ENCODE assay signal across 11 cellular contexts in the genomic region with DNA sequence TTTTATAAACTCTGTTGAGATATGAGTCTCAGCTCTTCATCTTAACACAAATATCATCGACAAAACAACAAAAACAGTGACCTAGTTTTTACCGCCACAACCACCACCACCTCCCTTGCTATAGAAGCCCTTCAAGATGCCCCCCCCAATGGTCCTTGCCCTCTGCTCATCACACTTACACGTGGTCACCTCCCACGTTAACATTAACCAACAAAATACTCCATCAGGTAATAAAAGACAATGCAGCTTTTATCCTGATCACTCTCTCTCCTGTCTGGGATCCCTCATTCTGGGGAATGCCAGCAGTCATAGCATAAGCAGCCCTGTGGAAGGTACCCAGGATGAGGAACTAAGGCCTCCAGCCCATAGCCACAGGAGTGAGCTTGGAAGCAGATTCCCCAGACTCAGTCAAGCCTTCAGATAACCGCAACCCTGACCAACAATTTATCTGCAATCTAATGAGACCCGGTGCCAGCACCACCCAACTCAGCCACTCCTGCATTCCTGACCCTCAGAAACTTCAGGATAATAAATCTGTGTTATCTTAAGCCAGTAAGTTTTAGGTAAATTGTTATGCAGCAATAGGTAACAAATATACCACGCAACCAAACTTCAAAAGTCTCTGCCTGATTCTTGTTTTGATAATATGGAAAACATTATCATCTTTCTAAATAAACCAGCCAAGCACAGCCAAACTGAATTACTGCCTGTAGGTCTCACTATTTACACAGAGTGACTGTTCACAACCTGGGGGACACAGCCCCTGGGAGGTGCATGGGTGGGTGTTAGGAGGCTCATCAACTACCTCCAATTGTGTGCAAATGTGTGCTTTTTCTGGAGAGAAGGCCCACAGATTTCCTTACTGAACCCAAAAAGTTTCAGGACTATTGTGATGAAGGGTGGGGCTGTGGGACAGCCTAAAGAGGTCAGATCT. TPM values are rescaled to one million over a fixed set of nuclear protein-coding genes. Genes with fewer than 3 reads are reported as not detected.
DNase-seq lines count a peak whose midpoint lies in the region; ATAC-seq, FAIRE-seq and TF ChIP-seq lines count a peak whose summit lies in the region.
"Had no signal": no experiment of that assay in that cellular context is flagged by ENCODE, and none has a peak within 500 bp of the region (broad histone marks: within the 10 kb centered on the region; RNA-seq: fewer than 3 reads in every experiment).

No MANE protein-coding gene starts in this region.

- CTCF ChIA-PET in K562 (lab: Yijun Ruan, JAX; ENCODE audit: low intra/inter-chr PET ratio): no interaction called here

- no peaks in the 10 kb centered on the region for H3K36me3 Mint-ChIP-seq in natural killer cell

- H4K20me1 ChIP-seq in Loucy (ENCODE audit: insufficient read depth, low read length, poor library complexity, severe bottlenecking) (no peaks in the 10 kb centered on the region), K562 (replicated peaks; ENCODE audit: control insufficient read depth, insufficient read depth, low read length) (no peaks in the 10 kb centered on the region)

- FAIRE-seq in K562 (lab: Jason Lieb, UNC): no peak
- FAIRE-seq: D721Med had no signal

- ATAC-seq in K562: no peak
- ATAC-seq in natural killer cell: peak; percentile 71 to 87 (median 73)
- no peak for ATAC-seq in GM21576 (IDR thresholded peaks at IDR 0.05; ENCODE audit: unreplicated experiment)
- ATAC-seq in HG02610 (IDR thresholded peaks at IDR 0.05; ENCODE audit: unreplicated experiment): no peak

- H3K9ac ChIP-seq in Loucy (ENCODE audit: low read depth, low read length, poor library complexity, severe bottlenecking): no peak overlapping the region
- H3K9ac ChIP-seq in K562 (ENCODE audit: insufficient read depth in 1 of 2, low read depth in 2 of 2, low read length in 2 of 2): peak overlapping the region in 1 of 2 experiments; percentile 67; a peak in 1 of 4 replicates

- TF ChIP-seq CTCF in Loucy (conservative IDR thresholded peaks at IDR 0.05; ENCODE audit: low read length): no peak
- TF ChIP-seq CTCF in K562 (IDR thresholded peaks at IDR 0.05 in 2 of 3, conservative IDR thresholded peaks at IDR 0.05 in 1 of 3; ENCODE audit: insufficient read depth in 2 of 3, low read depth in 1 of 3, low read length in 3 of 3): no peak
- TF ChIP-seq CTCF in natural killer cell (IDR thresholded peaks at IDR 0.05): no peak

- H3K9me3 ChIP-seq in Loucy (ENCODE audit: insufficient read depth, low read depth, low read length) (no peaks in the 10 kb centered on the region), K562 (replicated peaks; ENCODE audit: control insufficient read depth, insufficient read depth, low read depth, low read length) (no peaks in the 10 kb centered on the region)

- no peak for TF ChIP-seq POLR2A in K562 (conservative IDR thresholded peaks at IDR 0.05)

- H3K9me1 ChIP-seq in K562 (ENCODE audit: control insufficient read depth, insufficient read depth, low read length): no peaks in the 10 kb centered on the region

- H3K4me3 ChIP-seq in ACC112 (ENCODE audit: low read depth, low read length): peak overlapping the region; percentile 41; the same call in 1 of the 2 replicates
- H3K4me3 ChIP-seq in Loucy (ENCODE audit: low read length, poor library complexity, severe bottlenecking): no peak overlapping the region
- H3K4me3 ChIP-seq in K562: no peak overlapping the region

- no peaks in the 10 kb centered on the region for H3K9me3 Mint-ChIP-seq in natural killer cell

- in situ Hi-C loops in K562 (cut with MboI): no loop called here

- no peaks in the 10 kb centered on the region for H3K27me3 Mint-ChIP-seq in natural killer cell (ENCODE audit: low read depth in 2 of 2)

- H3K4me1 Mint-ChIP-seq in natural killer cell: peaks cover 69 to 71% of the 10 kb centered on the region in 2 donors

- no peak for TF ChIP-seq RAD21 in K562 (CRISPR knock-in tag; conservative IDR thresholded peaks at IDR 0.05 in 1 of 2, IDR thresholded peaks at IDR 0.05 in 1 of 2)

- H3K79me2 ChIP-seq in ACC112 (ENCODE audit: control insufficient read depth, insufficient read depth, low read length, unreplicated experiment) (peaks cover 7% of the 10 kb centered on the region), Loucy (ENCODE audit: insufficient read depth, low read length) (peaks cover 65% of the 10 kb centered on the region), K562 (ENCODE audit: control insufficient read depth, insufficient read depth, low read length) (no peaks in the 10 kb centered on the region)

- DNase-seq in K562 (ENCODE audit: extremely low read depth in 1 of 4, low spot score in 3 of 4) (no peak), natural killer cell (peak; percentile 45), NCI-H446 treated with DMSO at 0.1 percent for 48 hours (lab: John Stamatoyannopoulos, UW) (no peak), NCI-H510A treated with DMSO at 0.1 percent for 48 hours (lab: John Stamatoyannopoulos, UW) (no peak)
- DNase-seq: NCI-H1092 treated with DMSO at 0.1 percent for 48 hours, retina had no signal

- 56% methylated on average over 7 of the region's 7 CpGs for WGBS in K562 (ENCODE audit: insufficient coverage, low coverage, missing lambda C conversion rate)

- H3K4me1 ChIP-seq in ACC112 (ENCODE audit: control insufficient read depth, insufficient read depth, low read length, unreplicated experiment) (peaks cover 43% of the 10 kb centered on the region), Loucy (ENCODE audit: insufficient read depth, low read length, poor library complexity, severe bottlenecking) (peaks cover 18% of the 10 kb centered on the region), K562 (replicated peaks in 1 of 2; ENCODE audit: control insufficient read depth in 2 of 2, insufficient read depth in 2 of 2, low read length in 2 of 2) (peaks cover 29 to 40% of the 10 kb centered on the region in 2 experiments)

- H3K27ac ChIP-seq in ACC112 (ENCODE audit: low read depth, low read length): peak overlapping the region; percentile 81
- H3K27ac ChIP-seq in K562 (ENCODE audit: extremely low read depth, low read depth, low read length): peak overlapping the region; percentile 53

- H3K27me3 ChIP-seq in ACC112 (ENCODE audit: insufficient read depth, low read length): no peaks in the 10 kb centered on the region
- H3K27me3 ChIP-seq in Loucy (ENCODE audit: insufficient read depth, low read length, poor library complexity, severe bottlenecking): no peaks in the 10 kb centered on the region
- no peaks in the 10 kb centered on the region for H3K27me3 ChIP-seq in K562 (ENCODE audit: control insufficient read depth in 2 of 2, insufficient read depth in 2 of 2, low read length in 2 of 2)

- peak overlapping the region; percentile 93 to 96 for H3K27ac Mint-ChIP-seq in natural killer cell

- no peaks in the 10 kb centered on the region for H3K9me2 ChIP-seq in Loucy (replicated peaks; ENCODE audit: low read depth, low read length)

- intact Hi-C loops in K562 (cut with micrococcal nuclease): no loop called here
- intact Hi-C loops in natural killer cell (cut with micrococcal nuclease): no loop called here

- H3K4me3 Mint-ChIP-seq in natural killer cell: peak overlapping the region; percentile 84

- H3K36me3 ChIP-seq in ACC112 (ENCODE audit: insufficient read depth, low read length) (no peaks in the 10 kb centered on the region), Loucy (ENCODE audit: insufficient read depth, low read length) (peaks cover 13% of the 10 kb centered on the region; the same call in 1 of the 2 replicates), K562 (ENCODE audit: control insufficient read depth, insufficient read depth, low read length) (no peaks in the 10 kb centered on the region)

- no peak for TF ChIP-seq EP300 in K562 (IDR thresholded peaks at IDR 0.05; ENCODE audit: low read length)

- no peaks in the 10 kb centered on the region for H3F3A ChIP-seq in Loucy (ENCODE audit: low read depth)

- H3K4me2 ChIP-seq in Loucy (ENCODE audit: low read depth, low read length, poor library complexity, severe bottlenecking): peak overlapping the region; percentile 44
- H3K4me2 ChIP-seq in K562 (ENCODE audit: insufficient read depth, low read length): peak overlapping the region; percentile 53

- no TSS peak for BruUV-seq in K562 (replicated peaks; lab: Mats Ljungman, UMichigan)

- POLR2A ChIA-PET in K562 (lab: Yijun Ruan, JAX): interaction anchor here (2.0 kb wide), 1 partner anchor 10 kb away, joined by 4 read pairs; no protein-coding TSS in a partner anchor

- H2AFZ ChIP-seq in ACC112 (ENCODE audit: low read length, unreplicated experiment) (no peak overlapping the region), Loucy (ENCODE audit: low read length) (no peak overlapping the region), K562 (ENCODE audit: low read depth, low read length) (peak overlapping the region; percentile 58)

TF ChIP-seq in K562, 482 proteins besides CTCF, POLR2A, EP300 and RAD21:
- TF ChIP-seq, protein P1, sequence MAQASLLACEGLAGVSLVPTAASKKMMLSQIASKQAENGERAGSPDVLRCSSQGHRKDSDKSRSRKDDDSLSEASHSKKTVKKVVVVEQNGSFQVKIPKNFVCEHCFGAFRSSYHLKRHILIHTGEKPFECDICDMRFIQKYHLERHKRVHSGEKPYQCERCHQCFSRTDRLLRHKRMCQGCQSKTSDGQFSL (CRISPR knock-in tag; IDR thresholded peaks at IDR 0.05): peak; percentile 25; the same call in 1 of the 2 replicates
- TF ChIP-seq, protein P1 (tag; IDR thresholded peaks at IDR 0.05): no peak
- no peak for TF ChIP-seq GABPA (tag; conservative IDR thresholded peaks at IDR 0.05; ENCODE audit: low read depth)
TF ChIP-seq in K562: peak in this region for 1.

RNA-seq across cellular contexts. Expression of gene PECAM1, which starts 6.1 kb away (rescaled TPM):
- 13.3 and 15.0 TPM in 2 replicates for total RNA-seq in K562 (2011; cell fraction: chromatin; rRNA removed; ENCODE audit: low replicate concordance)
- 5.2 and 10.7 TPM in 2 replicates for total RNA-seq in K562 (2011; cell fraction: nucleolus; rRNA removed)
- total RNA-seq in K562 (2011; cell fraction: nucleoplasm; rRNA removed): 7.6 and 11.1 TPM in 2 replicates
- total RNA-seq in K562 (2014; rRNA removed) (2.8 and 3.3 TPM in 2 replicates), K562 (2014; rRNA removed; fragmentation: Illumina TruSeq; extraction: Trizol) (3.3 and 4.4 TPM in 2 replicates), K562 (2015; rRNA removed; fragmentation: Illumina TruSeq; extraction: Trizol) (2.9 and 3.2 TPM in 2 replicates), K562 (2021) (10.3 and 10.7 TPM in 2 replicates), natural killer cell (10 to 100 TPM; 57.1 to 79.8 (median 72.6) TPM)
- polyA plus RNA-seq in K562 (2011; rRNA removed) (10.8 and 21.7 TPM in 2 replicates), K562 (2014; fragmentation: Illumina TruSeq; extraction: Trizol) (4.5 and 4.8 TPM in 2 replicates), K562 (2014; fragmentation: Nextera tagmentation; extraction: Ambion mirVana) (1 to 10 TPM; 1.5 to 7.4 TPM), K562 (2014; rRNA removed) (5.1 and 7.9 TPM in 2 replicates)
- 5.7 and 10.0 TPM in 2 replicates for polyA plus RNA-seq in K562 (2011; cell fraction: cytosol; rRNA removed)
- 3.7 and 4.1 TPM in 2 replicates for polyA plus RNA-seq in K562 (2011; cell fraction: nucleus; rRNA removed)
- polyA plus RNA-seq in K562 (2012): 7.9 and 15.5 TPM in 2 replicates
- 34.7 and 50.5 TPM in 2 replicates for polyA minus RNA-seq in K562 (2011; rRNA and poly(A)+ RNA removed)
- 7.3 and 20.2 TPM in 2 replicates for polyA minus RNA-seq in K562 (2011; cell fraction: cytosol; rRNA and poly(A)+ RNA removed)
- polyA minus RNA-seq in K562 (2011; cell fraction: nucleus; rRNA and poly(A)+ RNA removed): 2.3 and 7.0 TPM in 2 replicates

Comparison
In these comparisons a context has a peak if more than half of its experiments do, and no peak if none do; other contexts are left out.
1. ATAC-seq: peak in natural killer cell (3 of 3); none in K562 (single experiment), GM21576 (single experiment) and HG02610 (single experiment).